In the genomic region with DNA sequence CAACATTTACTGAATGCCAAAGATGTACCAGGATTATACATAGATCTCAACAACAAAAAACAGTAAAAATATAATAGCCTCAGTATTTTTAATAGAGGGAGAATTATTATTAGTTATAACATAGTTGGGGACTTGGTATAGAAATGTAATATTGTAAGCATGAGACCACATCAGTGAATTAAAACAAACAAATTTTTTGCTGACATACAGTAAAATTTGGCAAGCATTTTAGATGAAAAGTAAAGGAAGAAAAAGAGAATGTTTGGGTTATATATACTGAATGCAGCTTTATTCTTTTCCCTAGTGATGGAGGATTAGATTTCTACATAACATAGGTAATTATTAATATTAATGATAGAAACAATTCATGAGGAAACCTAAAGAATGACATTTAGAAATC, we compare ENCODE assay signal across 9 cellular contexts. TPM values are rescaled to one million over a fixed set of nuclear protein-coding genes. Genes with fewer than 3 reads are reported as not detected.
"Had no signal": no experiment of that assay in that cellular context is flagged by ENCODE, and none has a peak within 500 bp of the region (broad histone marks: within the 10 kb centered on the region; RNA-seq: fewer than 3 reads in every experiment).

No MANE protein-coding gene starts in this region.

- ATAC-seq: HCT116 had no signal

- H3K9me3 ChIP-seq: HAP-1 had no signal

- H3K4me3 ChIP-seq: GM23248, HAP-1 had no signal

- H2AFZ ChIP-seq: GM23248 had no signal

- H3K36me3 ChIP-seq: HAP-1 had no signal

- H3K27ac ChIP-seq: GM23248, HL-60 had no signal

- H3K9me3 Mint-ChIP-seq: IgD-negative memory B cell had no signal

- H3K4me3 Mint-ChIP-seq: HFFc6, IgD-negative memory B cell had no signal

- DNase-seq: GM23248, H7, HFFc6, Kasumi-1, KG1 had no signal

- H3K4me1 ChIP-seq: HAP-1 had no signal

- H3K36me3 Mint-ChIP-seq: IgD-negative memory B cell had no signal

- H3K27me3 Mint-ChIP-seq: IgD-negative memory B cell had no signal

- H3K4me1 Mint-ChIP-seq: IgD-negative memory B cell had no signal

- H3K27ac Mint-ChIP-seq: HFFc6, IgD-negative memory B cell had no signal

- H3K9ac ChIP-seq: GM23248 had no signal

RNA-seq across cellular contexts. Expression of gene CPS1, which starts 10.9 kb away (rescaled TPM):
- polyA plus RNA-seq: IgD-negative memory B cell had no signal
